11 cellular contexts compared by ENCODE assay signal in the genomic region with DNA sequence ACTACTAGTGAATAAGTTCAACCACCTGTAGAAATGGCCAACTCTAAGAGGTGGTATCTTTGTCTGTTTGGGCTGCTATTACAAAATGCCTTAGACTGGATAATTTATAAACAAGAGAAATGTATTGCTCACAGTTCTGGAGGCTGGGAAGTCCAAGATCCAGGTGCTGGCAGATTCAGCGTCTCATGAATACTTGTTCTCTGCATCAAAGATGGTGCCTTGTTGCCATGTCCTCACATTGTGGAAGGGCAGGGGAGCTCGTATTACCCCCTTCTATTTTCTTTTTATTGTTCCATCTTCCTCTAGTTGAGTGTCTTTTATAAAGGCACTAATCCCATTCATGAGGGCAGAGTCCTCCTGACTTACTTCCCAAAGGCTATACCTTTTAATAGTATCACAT.
"Had no signal": no experiment of that assay in that cellular context is flagged by ENCODE, and none has a peak within 500 bp of the region (broad histone marks: within the 10 kb centered on the region; RNA-seq: fewer than 3 reads in every experiment).

No MANE protein-coding gene starts in this region.

- H3K9me3 ChIP-seq: HAP-1 had no signal

- H3K27ac Mint-ChIP-seq: GM23338, H9, HFFc6 had no signal

- ATAC-seq: GM23338, HCT116 had no signal

- H3K36me3 ChIP-seq: HAP-1 had no signal

- H2AFZ ChIP-seq: GM23248, GM23338 had no signal

- DNase-seq: GM23248, GOT3, H7, H9, HCEC 1CT, HFFc6 had no signal

- FAIRE-seq: H1, H54 had no signal

- H3K9ac ChIP-seq: GM23248 had no signal

- H3K4me3 Mint-ChIP-seq: GM23338, H9, HFFc6 had no signal

- H3K4me2 ChIP-seq: GM23338 had no signal

- H3K27ac ChIP-seq: GM23248 had no signal

- H3K9me3 Mint-ChIP-seq: HFFc6 had no signal

- H3K4me3 ChIP-seq: GM23248, GM23338, HAP-1 had no signal
